8 cellular contexts compared by ENCODE assay signal in genomic region chr19:39434123-39435076, GRCh38. TPM values are rescaled to one million over a fixed set of nuclear protein-coding genes. Genes with fewer than 3 reads are reported as not detected.
A peak's percentile ranks its signal among the peaks of the same experiment; 100 is the strongest.
DNase-seq lines count a peak whose midpoint lies in the region; ATAC-seq and TF ChIP-seq lines count a peak whose summit lies in the region.

No MANE protein-coding gene starts in this region.

- peaks cover 20 to 34% (median 30%) of the 10 kb centered on the region in 4 donors for H3K36me3 ChIP-seq in upper lobe of left lung

- H3K27me3 Mint-ChIP-seq in activated naive CD4-positive, alpha-beta T cell treated with anti-CD3 and anti-CD28 coated beads, Interleukin-2, amount 50 U/mL, for 24 hours = no peaks in the 10 kb centered on the region

- intact Hi-C loops in lower leg skin (cut with DNase I; ENCODE audit: low total_unique reads) = no loop called here

- H3K4me1 Mint-ChIP-seq in activated naive CD4-positive, alpha-beta T cell treated with anti-CD3 and anti-CD28 coated beads, Interleukin-2, amount 50 U/mL, for 24 hours = peaks cover 45% of the 10 kb centered on the region

- H3K9me3 ChIP-seq in upper lobe of left lung = no peaks in the 10 kb centered on the region

- TF ChIP-seq POLR2A in lower leg skin (IDR thresholded peaks at IDR 0.05) = no peak
- no peak for TF ChIP-seq POLR2A in upper lobe of left lung (IDR thresholded peaks at IDR 0.05)

- TF ChIP-seq CTCF in astrocyte of the cerebellum (IDR thresholded peaks at IDR 0.05; ENCODE audit: low read depth, low read length, missing control alignments) (no peak), lower leg skin (IDR thresholded peaks at IDR 0.05) (no peak), upper lobe of left lung (IDR thresholded peaks at IDR 0.05) (no peak)

- TF ChIP-seq EP300 in upper lobe of left lung (IDR thresholded peaks at IDR 0.05) = no peak

- 38 to 44% methylated on average over 10 of the region's 10 CpGs for WGBS in lower leg skin, 2 donors
- WGBS in upper lobe of left lung, 2 donors = 47 to 57% methylated on average over 10 of the region's 10 CpGs

- H3K27me3 ChIP-seq in upper lobe of left lung = no peaks in the 10 kb centered on the region

- peaks cover 36 to 58% (median 50%) of the 10 kb centered on the region in 4 donors for H3K4me1 ChIP-seq in upper lobe of left lung

- H3K4me3 ChIP-seq in astrocyte of the cerebellum (ENCODE audit: low read depth, low read length) (peak overlapping the region; percentile 89), lower leg skin (ENCODE audit: low read depth, poor library complexity, severe bottlenecking) (peak overlapping the region; percentile 83), upper lobe of left lung (peak overlapping the region; percentile 83 to 98 (median 96))

- H3K9me3 Mint-ChIP-seq in activated naive CD4-positive, alpha-beta T cell treated with anti-CD3 and anti-CD28 coated beads, Interleukin-2, amount 50 U/mL, for 24 hours = no peaks in the 10 kb centered on the region

- H3K4me3 Mint-ChIP-seq in activated naive CD4-positive, alpha-beta T cell treated with anti-CD3 and anti-CD28 coated beads, Interleukin-2, amount 50 U/mL, for 24 hours = peak overlapping the region; percentile 99

- peak overlapping the region; percentile 88 to 94 (median 92) for H3K27ac ChIP-seq in upper lobe of left lung

- peaks cover 20% of the 10 kb centered on the region for H3K36me3 Mint-ChIP-seq in activated naive CD4-positive, alpha-beta T cell treated with anti-CD3 and anti-CD28 coated beads, Interleukin-2, amount 50 U/mL, for 24 hours

- in situ Hi-C loops in astrocyte of the cerebellum (cut with HindIII; ENCODE audit: low sequenced_read_pairs) = no loop called here

- peak overlapping the region; percentile 82 for H3K27ac Mint-ChIP-seq in activated naive CD4-positive, alpha-beta T cell treated with anti-CD3 and anti-CD28 coated beads, Interleukin-2, amount 50 U/mL, for 24 hours

- no peak for ATAC-seq in upper lobe of left lung (ENCODE audit: low FRiP score in 2 of 2)

- no peak for DNase-seq in activated naive CD4-positive, alpha-beta T cell treated with anti-CD3 and anti-CD28 coated beads, Interleukin-2, amount 50 U/mL, for 16 hours
- DNase-seq in astrocyte of the cerebellum (ENCODE audit: low read depth) = no peak
- no peak for DNase-seq in lower leg skin (ENCODE audit: low spot score in 2 of 2)
- no peak for DNase-seq in upper lobe of left lung
- DNase-seq in NCI-H226 = no peak
- DNase-seq in nucleus accumbens (lab: John Stamatoyannopoulos, UW) = no peak
- DNase-seq in NCI-H2196 treated with DMSO at 0.1 percent for 48 hours (lab: John Stamatoyannopoulos, UW; ENCODE audit: unreplicated experiment) = no peak

RNA-seq across cellular contexts. Expression of gene RPS16, which starts 1.3 kb away (rescaled TPM):
- total RNA-seq in lower leg skin (1,000 to 10,000 TPM; 1,726 to 3,026 (median 2,088) TPM), upper lobe of left lung (1,000 to 10,000 TPM in 4 of 6 donors, 100 to 1,000 TPM in 2; 634 to 2,303 (median 1,625) TPM)

RNA-seq across cellular contexts. Expression of gene SUPT5H, which starts 11.0 kb away (rescaled TPM):
- total RNA-seq in lower leg skin (100 to 1,000 TPM in 1 of 4 donors, 10 to 100 TPM in 3; 70.0 to 102 (median 77.3) TPM), upper lobe of left lung (100 to 1,000 TPM in 4 of 6 donors, 10 to 100 TPM in 2; 94.9 to 183 (median 111) TPM)

RNA-seq across cellular contexts. Expression of gene PLEKHG2, which starts 21.9 kb away (rescaled TPM):
- total RNA-seq in lower leg skin (1 to 10 TPM; 3.0 to 6.4 (median 4.3) TPM), upper lobe of left lung (10 to 100 TPM; 15.8 to 48.1 (median 29.0) TPM)

RNA-seq across cellular contexts. Expression of gene ZFP36, which starts 27.8 kb away (rescaled TPM):
- 100 to 1,000 TPM; 170 to 536 (median 280) TPM for total RNA-seq in lower leg skin
- total RNA-seq in upper lobe of left lung = 100 to 1,000 TPM; 195 to 525 (median 238) TPM

RNA-seq across cellular contexts. Expression of gene MED29, which starts 43.2 kb away (rescaled TPM):
- total RNA-seq in lower leg skin (10 to 100 TPM; 30.3 to 35.8 (median 33.3) TPM), upper lobe of left lung (10 to 100 TPM; 18.9 to 51.1 (median 33.7) TPM)
